Comparison of ENCODE assay signal across 1 cellular context in genomic region chr9:117392992-117393391, GRCh38.
TF ChIP-seq lines count a peak whose summit lies in the region.

No MANE protein-coding gene starts in this region.

TF ChIP-seq in WTC11, 78 proteins besides CTCF, POLR2A, EP300 and RAD21 (continued from another document):
- TF ChIP-seq SMAD4 (CRISPR knock-in tag; IDR thresholded peaks at IDR 0.05) (no peak), USF1 (CRISPR knock-in tag; IDR thresholded peaks at IDR 0.05) (no peak), NFYB (CRISPR knock-in tag; conservative IDR thresholded peaks at IDR 0.05; ENCODE audit: low read depth) (no peak), ZNF232 (CRISPR knock-in tag; IDR thresholded peaks at IDR 0.05) (no peak)
- TF ChIP-seq, protein P1, sequence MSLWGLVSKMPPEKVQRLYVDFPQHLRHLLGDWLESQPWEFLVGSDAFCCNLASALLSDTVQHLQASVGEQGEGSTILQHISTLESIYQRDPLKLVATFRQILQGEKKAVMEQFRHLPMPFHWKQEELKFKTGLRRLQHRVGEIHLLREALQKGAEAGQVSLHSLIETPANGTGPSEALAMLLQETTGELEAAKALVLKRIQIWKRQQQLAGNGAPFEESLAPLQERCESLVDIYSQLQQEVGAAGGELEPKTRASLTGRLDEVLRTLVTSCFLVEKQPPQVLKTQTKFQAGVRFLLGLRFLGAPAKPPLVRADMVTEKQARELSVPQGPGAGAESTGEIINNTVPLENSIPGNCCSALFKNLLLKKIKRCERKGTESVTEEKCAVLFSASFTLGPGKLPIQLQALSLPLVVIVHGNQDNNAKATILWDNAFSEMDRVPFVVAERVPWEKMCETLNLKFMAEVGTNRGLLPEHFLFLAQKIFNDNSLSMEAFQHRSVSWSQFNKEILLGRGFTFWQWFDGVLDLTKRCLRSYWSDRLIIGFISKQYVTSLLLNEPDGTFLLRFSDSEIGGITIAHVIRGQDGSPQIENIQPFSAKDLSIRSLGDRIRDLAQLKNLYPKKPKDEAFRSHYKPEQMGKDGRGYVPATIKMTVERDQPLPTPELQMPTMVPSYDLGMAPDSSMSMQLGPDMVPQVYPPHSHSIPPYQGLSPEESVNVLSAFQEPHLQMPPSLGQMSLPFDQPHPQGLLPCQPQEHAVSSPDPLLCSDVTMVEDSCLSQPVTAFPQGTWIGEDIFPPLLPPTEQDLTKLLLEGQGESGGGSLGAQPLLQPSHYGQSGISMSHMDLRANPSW (CRISPR knock-in tag; conservative IDR thresholded peaks at IDR 0.05; ENCODE audit: low read depth) = no peak
